Comparison of ENCODE assay signal across 1 cellular context in genomic region chr12:3035171-3035570, GRCh38.
TF ChIP-seq lines count a peak whose summit lies in the region.

No MANE protein-coding gene starts in this region.

TF ChIP-seq in IMR-90, 13 proteins besides CTCF, POLR2A, EP300 and RAD21:
- TF ChIP-seq RFX5 (IDR thresholded peaks at IDR 0.05; ENCODE audit: low read depth, low read length) = no peak
- no peak for TF ChIP-seq NFE2L2 (IDR thresholded peaks at IDR 0.05; ENCODE audit: low read depth, low read length)
- no peak for TF ChIP-seq CHD1 (IDR thresholded peaks at IDR 0.05; ENCODE audit: low read depth, low read length)
- no peak for TF ChIP-seq RCOR1 (IDR thresholded peaks at IDR 0.05; ENCODE audit: insufficient replicate concordance, low read length)
- TF ChIP-seq MAZ (IDR thresholded peaks at IDR 0.05; ENCODE audit: borderline replicate concordance, low read depth, low read length) = no peak
- TF ChIP-seq CEBPB (IDR thresholded peaks at IDR 0.05; ENCODE audit: low read depth, low read length) = no peak
- TF ChIP-seq FOS (IDR thresholded peaks at IDR 0.05; ENCODE audit: low read depth, low read length) = no peak
- TF ChIP-seq ELK1 (IDR thresholded peaks at IDR 0.05; ENCODE audit: borderline replicate concordance, low read depth, low read length) = no peak
- no peak for TF ChIP-seq MXI1 (IDR thresholded peaks at IDR 0.05; ENCODE audit: borderline replicate concordance, low read depth, low read length)
- no peak for TF ChIP-seq USF2 (IDR thresholded peaks at IDR 0.05; ENCODE audit: low read depth, low read length)
